Comparison of ENCODE assay signal across 26 cellular contexts in genomic region chr11:102590646-102591045, GRCh38. TPM values are rescaled to one million over a fixed set of nuclear protein-coding genes. Genes with fewer than 3 reads are reported as not detected.
DNase-seq lines count a peak whose midpoint lies in the region; ATAC-seq and TF ChIP-seq lines count a peak whose summit lies in the region.
"Had no signal": no experiment of that assay in that cellular context is flagged by ENCODE, and none has a peak within 500 bp of the region (broad histone marks: within the 10 kb centered on the region; RNA-seq: fewer than 3 reads in every experiment).

No MANE protein-coding gene starts in this region.

- CTCF ChIA-PET in Panc1 (lab: Charles Lee): no interaction called here

- H3K27me3 ChIP-seq in Panc1 (ENCODE audit: control insufficient read depth, insufficient read depth, low read length): no peaks in the 10 kb centered on the region
- H3K27me3 ChIP-seq: stomach had no signal

- BruUV-seq in Panc1 (replicated peaks; lab: Mats Ljungman, UMichigan): no TSS peak

- no peaks in the 10 kb centered on the region for H3K36me3 ChIP-seq in Panc1 (ENCODE audit: control insufficient read depth, insufficient read depth, low read length)
- H3K36me3 ChIP-seq: left ventricle myocardium inferior, stomach had no signal

- peak overlapping the region; percentile 45; the same call in 1 of the 2 replicates for H3K27ac ChIP-seq in Panc1 (ENCODE audit: low read length)
- H3K27ac ChIP-seq: left ventricle myocardium inferior, stomach had no signal

- in situ Hi-C loops in Panc1 (cut with HindIII; ENCODE audit: low pct_unique_long_range_greater_than_20kb, low sequenced_read_pairs): no loop called here

- DNase-seq in GDM1 (lab: John Stamatoyannopoulos, UW) (peak; percentile 10), Panc1 (ENCODE audit: low read depth, low spot score) (no peak), NCI-H2227 treated with DMSO at 0.1 percent for 48 hours (lab: John Stamatoyannopoulos, UW) (no peak), HCEC 1CT (no peak)
- DNase-seq: activated gamma-delta T cell treated with Interleukin-2 at 50 U/mL for 16 hours, amniotic stem cell, COR-L47, head of caudate nucleus, HFFc6, left ventricle myocardium inferior, midbrain, NCI-H1417, NCI-H526 treated with DMSO at 0.1 percent for 48 hours, OCI-M1, Right ventricle myocardium superior, stomach had no signal

- no peaks in the 10 kb centered on the region for H3K4me1 ChIP-seq in Panc1 (ENCODE audit: control insufficient read depth, insufficient read depth, low read length)
- H3K4me1 ChIP-seq: left ventricle myocardium inferior, stomach had no signal

- peaks cover 30% of the 10 kb centered on the region; the same call in 1 of the 2 replicates for H3K9me3 ChIP-seq in Panc1 (ENCODE audit: control insufficient read depth, insufficient read depth, low read depth, low read length)

- intact Hi-C loops in Panc1 (cut with micrococcal nuclease; ENCODE audit: unreplicated experiment): no loop called here

- no peak for TF ChIP-seq CTCF in Panc1 (IDR thresholded peaks at IDR 0.05)

- ATAC-seq in GM19351 (IDR thresholded peaks at IDR 0.05; ENCODE audit: unreplicated experiment) (peak; percentile 33), HG03432 (IDR thresholded peaks at IDR 0.05; ENCODE audit: unreplicated experiment) (peak; percentile 14), Panc1 (no peak), GM19455 (IDR thresholded peaks at IDR 0.05; ENCODE audit: unreplicated experiment) (no peak)

- POLR2A ChIA-PET in Panc1 (lab: Charles Lee): no interaction called here

- H3K4me3 ChIP-seq in Panc1 (ENCODE audit: low read depth in 2 of 2, low read length in 2 of 2): no peak overlapping the region
- H3K4me3 ChIP-seq: left ventricle myocardium inferior, stomach had no signal

RNA-seq across cellular contexts. Expression of gene MMP20, which starts 34.5 kb away (rescaled TPM):
- not detected for total RNA-seq in Panc1 (2021; ENCODE audit: unreplicated experiment)
- polyA plus RNA-seq in Panc1 (2012; ENCODE audit: insufficient read length): not detected
- total RNA-seq: bronchial epithelial cell, Daoy, dermis microvascular lymphatic vessel endothelial cell, endothelial cell of umbilical vein, HFFc6, left ventricle myocardium inferior, LHCN-M2, posterior vena cava, Right ventricle myocardium superior, stomach had no signal
- polyA plus RNA-seq: endothelial cell of umbilical vein, neural cell, stomach had no signal

Comparison
In these comparisons a context has a peak if more than half of its experiments do, and no peak if none do; other contexts are left out.
1. ATAC-seq: peak in GM19351 (single experiment) and HG03432 (single experiment); none in Panc1 (single experiment) and GM19455 (single experiment).